ENCODE assay signal across 12 cellular contexts in genomic region chr11:88384678-88385015, GRCh38. TPM values are rescaled to one million over a fixed set of nuclear protein-coding genes. Genes with fewer than 3 reads are reported as not detected.
DNase-seq lines count a peak whose midpoint lies in the region; ATAC-seq and TF ChIP-seq lines count a peak whose summit lies in the region.
"Had no signal": no experiment of that assay in that cellular context is flagged by ENCODE, and none has a peak within 500 bp of the region (broad histone marks: within the 10 kb centered on the region; RNA-seq: fewer than 3 reads in every experiment).

No MANE protein-coding gene starts in this region.

- TF ChIP-seq CTCF in HCT116 (IDR thresholded peaks at IDR 0.05 in 2 of 3, conservative IDR thresholded peaks at IDR 0.05 in 1 of 3; ENCODE audit: borderline replicate concordance in 1 of 3, insufficient read depth in 1 of 3, low read depth in 2 of 3, low read length in 2 of 3) (no peak), fibroblast of villous mesenchyme (IDR thresholded peaks at IDR 0.05; ENCODE audit: insufficient read depth, low read depth, low read length) (no peak), sigmoid colon (IDR thresholded peaks at IDR 0.05) (no peak)

- TF ChIP-seq EP300 in sigmoid colon (IDR thresholded peaks at IDR 0.05), result no peak

- H2AFZ ChIP-seq in HCT116 (ENCODE audit: low read depth, low read length, poor library complexity, severe bottlenecking), result peak overlapping the region; percentile 22

- H3K9me3 ChIP-seq in HCT116 (ENCODE audit: control insufficient read depth in 1 of 2, insufficient read depth in 1 of 2, low read depth in 1 of 2, low read length in 2 of 2), result no peaks in the 10 kb centered on the region
- no peaks in the 10 kb centered on the region for H3K9me3 ChIP-seq in sigmoid colon
- H3K9me3 ChIP-seq: left ventricle myocardium inferior had no signal

- no peaks in the 10 kb centered on the region for H4K20me1 ChIP-seq in HCT116 (ENCODE audit: insufficient read depth)

- no peaks in the 10 kb centered on the region for H3K36me3 ChIP-seq in HCT116 (ENCODE audit: control insufficient read depth in 1 of 2, insufficient read depth in 2 of 2, low read length in 2 of 2)
- H3K36me3 ChIP-seq in sigmoid colon, result no peaks in the 10 kb centered on the region
- H3K36me3 ChIP-seq: left ventricle myocardium inferior had no signal

- H3K9me2 ChIP-seq in HCT116 (ENCODE audit: insufficient read depth), result no peaks in the 10 kb centered on the region

- no peak overlapping the region for H3K9ac ChIP-seq in HCT116 (ENCODE audit: low read length)

- ATAC-seq in HCT116 (no peak), SK-N-SH treated with all-trans-retinoic acid at 6 μM for 48 hours (peak; percentile 95)

- BruUV-seq in HCT116 (replicated peaks; lab: Mats Ljungman, UMichigan), result no TSS peak

- H3K4me3 ChIP-seq in HCT116 (replicated peaks in 1 of 2; ENCODE audit: low read depth in 1 of 2, low read length in 2 of 2) (no peak overlapping the region), fibroblast of villous mesenchyme (ENCODE audit: low read depth, low read length) (no peak overlapping the region), sigmoid colon (no peak overlapping the region)
- H3K4me3 ChIP-seq: left ventricle myocardium inferior had no signal

- RAD21 ChIA-PET in HCT116 (lab: Charles Lee; ENCODE audit: low non-redundant PET in 1 of 2, low total read pairs in 2 of 2, uncharacterized antibody in 2 of 2, unreplicated experiment in 2 of 2), result no interaction called here

- H3K27ac ChIP-seq in HCT116 (ENCODE audit: low read depth, low read length), result no peak overlapping the region
- H3K27ac ChIP-seq in sigmoid colon, result peak overlapping the region in 3 of 4 donors; percentile 19 to 40 (median 36)
- H3K27ac ChIP-seq: left ventricle myocardium inferior had no signal

- DNase-seq in HCT116 (ENCODE audit: low read depth, low spot score), result no peak
- peak; percentile 24 for DNase-seq in fibroblast of villous mesenchyme (ENCODE audit: low read depth)
- DNase-seq in sigmoid colon, result no peak
- DNase-seq in NCI-H1694 treated with DMSO at 0.1 percent for 48 hours (lab: John Stamatoyannopoulos, UW), result no peak
- DNase-seq in nucleus accumbens (lab: John Stamatoyannopoulos, UW), result no peak
- no peak for DNase-seq in NAMALWA (ENCODE audit: low spot score)
- DNase-seq: activated CD4-positive, alpha-beta T cell treated with anti-CD3 and anti-CD28 coated beads for 48 hours; endodermal cell; left ventricle myocardium inferior; NCI-H2227 treated with DMSO at 0.1 percent for 48 hours; OCI-M1 had no signal

- H3K79me2 ChIP-seq in HCT116 (ENCODE audit: insufficient read depth, low read length), result no peaks in the 10 kb centered on the region

- no peaks in the 10 kb centered on the region for H3K27me3 ChIP-seq in HCT116 (ENCODE audit: insufficient read depth, low read length)
- H3K27me3 ChIP-seq in sigmoid colon, result no peaks in the 10 kb centered on the region

- intact Hi-C loops in HCT116 (cut with micrococcal nuclease) (no loop called here), sigmoid colon (cut with DNase I) (no loop called here)

- whole genome bisulfite sequencing in sigmoid colon, 2 donors, result 84 to 86% methylated on average over 3 of the region's 3 CpGs

- TF ChIP-seq POLR2A in HCT116 (IDR thresholded peaks at IDR 0.05; ENCODE audit: borderline replicate concordance, extremely low read depth, insufficient read depth, insufficient read length), result no peak
- TF ChIP-seq POLR2A in sigmoid colon (IDR thresholded peaks at IDR 0.05), result no peak

- H3K4me2 ChIP-seq in HCT116 (ENCODE audit: low read length), result peak overlapping the region; percentile 43

- CTCF ChIA-PET in HCT116 (lab: Charles Lee), result no interaction called here

- H3K4me1 ChIP-seq in HCT116 (ENCODE audit: control insufficient read depth in 1 of 2, insufficient read depth in 2 of 2, low read length in 2 of 2), result peaks cover 4 to 9% of the 10 kb centered on the region in 2 experiments
- peaks cover 0 to 15% (median 6%) of the 10 kb centered on the region in 4 donors for H3K4me1 ChIP-seq in sigmoid colon
- H3K4me1 ChIP-seq: left ventricle myocardium inferior had no signal

- POLR2A ChIA-PET in HCT116 (lab: Charles Lee), result no interaction called here

- TF ChIP-seq RAD21 in HCT116 (IDR thresholded peaks at IDR 0.05; ENCODE audit: low read depth), result no peak

TF ChIP-seq in HCT116, 20 proteins besides CTCF, POLR2A, EP300 and RAD21 (continues in another document):
- TF ChIP-seq, protein P1, sequence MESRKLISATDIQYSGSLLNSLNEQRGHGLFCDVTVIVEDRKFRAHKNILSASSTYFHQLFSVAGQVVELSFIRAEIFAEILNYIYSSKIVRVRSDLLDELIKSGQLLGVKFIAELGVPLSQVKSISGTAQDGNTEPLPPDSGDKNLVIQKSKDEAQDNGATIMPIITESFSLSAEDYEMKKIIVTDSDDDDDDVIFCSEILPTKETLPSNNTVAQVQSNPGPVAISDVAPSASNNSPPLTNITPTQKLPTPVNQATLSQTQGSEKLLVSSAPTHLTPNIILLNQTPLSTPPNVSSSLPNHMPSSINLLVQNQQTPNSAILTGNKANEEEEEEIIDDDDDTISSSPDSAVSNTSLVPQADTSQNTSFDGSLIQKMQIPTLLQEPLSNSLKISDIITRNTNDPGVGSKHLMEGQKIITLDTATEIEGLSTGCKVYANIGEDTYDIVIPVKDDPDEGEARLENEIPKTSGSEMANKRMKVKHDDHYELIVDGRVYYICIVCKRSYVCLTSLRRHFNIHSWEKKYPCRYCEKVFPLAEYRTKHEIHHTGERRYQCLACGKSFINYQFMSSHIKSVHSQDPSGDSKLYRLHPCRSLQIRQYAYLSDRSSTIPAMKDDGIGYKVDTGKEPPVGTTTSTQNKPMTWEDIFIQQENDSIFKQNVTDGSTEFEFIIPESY (IDR thresholded peaks at IDR 0.05; ENCODE audit: extremely low read depth, insufficient replicate concordance, low read length), result no peak
- no peak for TF ChIP-seq YY1 (IDR thresholded peaks at IDR 0.05; ENCODE audit: extremely low read depth, insufficient replicate concordance, low read depth, low read length)
- TF ChIP-seq CBX3 (IDR thresholded peaks at IDR 0.05; ENCODE audit: low read depth), result no peak
- TF ChIP-seq MAX (IDR thresholded peaks at IDR 0.05), result no peak
- no peak for TF ChIP-seq EZH2phosphoT487 (IDR thresholded peaks at IDR 0.05; ENCODE audit: borderline replicate concordance)
- no peak for TF ChIP-seq EZH2 (IDR thresholded peaks at IDR 0.05)

TF ChIP-seq in SK-N-SH treated with all-trans-retinoic acid at 6 μM for 48 hours, 23 proteins besides CTCF, POLR2A, EP300 and RAD21 (continues in another document):
- TF ChIP-seq ZNF70 (CRISPR knock-in tag; IDR thresholded peaks at IDR 0.05) (no peak), BACH2 (CRISPR knock-in tag; IDR thresholded peaks at IDR 0.05; ENCODE audit: borderline replicate concordance) (no peak)
- TF ChIP-seq, protein P2, sequence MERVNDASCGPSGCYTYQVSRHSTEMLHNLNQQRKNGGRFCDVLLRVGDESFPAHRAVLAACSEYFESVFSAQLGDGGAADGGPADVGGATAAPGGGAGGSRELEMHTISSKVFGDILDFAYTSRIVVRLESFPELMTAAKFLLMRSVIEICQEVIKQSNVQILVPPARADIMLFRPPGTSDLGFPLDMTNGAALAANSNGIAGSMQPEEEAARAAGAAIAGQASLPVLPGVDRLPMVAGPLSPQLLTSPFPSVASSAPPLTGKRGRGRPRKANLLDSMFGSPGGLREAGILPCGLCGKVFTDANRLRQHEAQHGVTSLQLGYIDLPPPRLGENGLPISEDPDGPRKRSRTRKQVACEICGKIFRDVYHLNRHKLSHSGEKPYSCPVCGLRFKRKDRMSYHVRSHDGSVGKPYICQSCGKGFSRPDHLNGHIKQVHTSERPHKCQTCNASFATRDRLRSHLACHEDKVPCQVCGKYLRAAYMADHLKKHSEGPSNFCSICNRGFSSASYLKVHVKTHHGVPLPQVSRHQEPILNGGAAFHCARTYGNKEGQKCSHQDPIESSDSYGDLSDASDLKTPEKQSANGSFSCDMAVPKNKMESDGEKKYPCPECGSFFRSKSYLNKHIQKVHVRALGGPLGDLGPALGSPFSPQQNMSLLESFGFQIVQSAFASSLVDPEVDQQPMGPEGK (CRISPR knock-in tag; IDR thresholded peaks at IDR 0.05; ENCODE audit: borderline replicate concordance), result no peak
- TF ChIP-seq, protein P3, sequence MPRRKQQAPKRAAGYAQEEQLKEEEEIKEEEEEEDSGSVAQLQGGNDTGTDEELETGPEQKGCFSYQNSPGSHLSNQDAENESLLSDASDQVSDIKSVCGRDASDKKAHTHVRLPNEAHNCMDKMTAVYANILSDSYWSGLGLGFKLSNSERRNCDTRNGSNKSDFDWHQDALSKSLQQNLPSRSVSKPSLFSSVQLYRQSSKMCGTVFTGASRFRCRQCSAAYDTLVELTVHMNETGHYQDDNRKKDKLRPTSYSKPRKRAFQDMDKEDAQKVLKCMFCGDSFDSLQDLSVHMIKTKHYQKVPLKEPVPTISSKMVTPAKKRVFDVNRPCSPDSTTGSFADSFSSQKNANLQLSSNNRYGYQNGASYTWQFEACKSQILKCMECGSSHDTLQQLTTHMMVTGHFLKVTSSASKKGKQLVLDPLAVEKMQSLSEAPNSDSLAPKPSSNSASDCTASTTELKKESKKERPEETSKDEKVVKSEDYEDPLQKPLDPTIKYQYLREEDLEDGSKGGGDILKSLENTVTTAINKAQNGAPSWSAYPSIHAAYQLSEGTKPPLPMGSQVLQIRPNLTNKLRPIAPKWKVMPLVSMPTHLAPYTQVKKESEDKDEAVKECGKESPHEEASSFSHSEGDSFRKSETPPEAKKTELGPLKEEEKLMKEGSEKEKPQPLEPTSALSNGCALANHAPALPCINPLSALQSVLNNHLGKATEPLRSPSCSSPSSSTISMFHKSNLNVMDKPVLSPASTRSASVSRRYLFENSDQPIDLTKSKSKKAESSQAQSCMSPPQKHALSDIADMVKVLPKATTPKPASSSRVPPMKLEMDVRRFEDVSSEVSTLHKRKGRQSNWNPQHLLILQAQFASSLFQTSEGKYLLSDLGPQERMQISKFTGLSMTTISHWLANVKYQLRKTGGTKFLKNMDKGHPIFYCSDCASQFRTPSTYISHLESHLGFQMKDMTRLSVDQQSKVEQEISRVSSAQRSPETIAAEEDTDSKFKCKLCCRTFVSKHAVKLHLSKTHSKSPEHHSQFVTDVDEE (CRISPR knock-in tag; IDR thresholded peaks at IDR 0.05), result no peak
- TF ChIP-seq, protein P4, sequence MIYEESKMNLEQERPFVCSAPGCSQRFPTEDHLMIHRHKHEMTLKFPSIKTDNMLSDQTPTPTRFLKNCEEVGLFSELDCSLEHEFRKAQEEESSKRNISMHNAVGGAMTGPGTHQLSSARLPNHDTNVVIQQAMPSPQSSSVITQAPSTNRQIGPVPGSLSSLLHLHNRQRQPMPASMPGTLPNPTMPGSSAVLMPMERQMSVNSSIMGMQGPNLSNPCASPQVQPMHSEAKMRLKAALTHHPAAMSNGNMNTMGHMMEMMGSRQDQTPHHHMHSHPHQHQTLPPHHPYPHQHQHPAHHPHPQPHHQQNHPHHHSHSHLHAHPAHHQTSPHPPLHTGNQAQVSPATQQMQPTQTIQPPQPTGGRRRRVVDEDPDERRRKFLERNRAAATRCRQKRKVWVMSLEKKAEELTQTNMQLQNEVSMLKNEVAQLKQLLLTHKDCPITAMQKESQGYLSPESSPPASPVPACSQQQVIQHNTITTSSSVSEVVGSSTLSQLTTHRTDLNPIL (CRISPR knock-in tag; IDR thresholded peaks at IDR 0.05; ENCODE audit: low read depth), result no peak

RNA-seq across cellular contexts. Expression of gene CTSC, which starts 47.1 kb away (rescaled TPM):
- total RNA-seq in HCT116 (2021; ENCODE audit: unreplicated experiment) (38.0 TPM), fibroblast of villous mesenchyme (145 and 276 TPM in 2 replicates), sigmoid colon (10 to 100 TPM; 28.0 to 49.9 (median 45.0) TPM)
- polyA plus RNA-seq in HCT116 (2012), result 27.9 and 35.8 TPM in 2 replicates
- 100 to 1,000 TPM in 2 of 3 donors, 10 to 100 TPM in 1; 37.2 to 203 (median 118) TPM for polyA plus RNA-seq in sigmoid colon
